9 cellular contexts compared by ENCODE assay signal in the genomic region with DNA sequence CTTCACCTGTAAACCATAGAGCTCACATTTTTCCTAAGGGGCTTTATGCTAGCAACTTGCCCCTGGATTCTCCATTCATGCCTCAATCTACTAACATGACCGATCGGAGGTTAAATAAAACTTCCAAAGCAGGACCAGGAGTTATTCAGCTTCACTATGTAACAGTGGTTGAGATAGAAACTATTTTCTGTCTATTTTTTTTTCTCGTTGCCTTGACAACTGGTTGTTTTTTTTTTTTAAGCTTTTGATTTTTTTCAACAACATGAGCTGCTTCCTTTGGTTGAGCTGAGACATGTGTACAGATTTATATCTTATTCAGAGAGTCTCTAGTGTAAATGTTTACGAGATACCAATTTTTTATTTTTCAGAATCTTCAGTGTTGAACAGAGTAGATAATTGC.
A peak's percentile ranks its signal among the peaks of the same experiment; 100 is the strongest.
DNase-seq lines count a peak whose midpoint lies in the region; ATAC-seq and TF ChIP-seq lines count a peak whose summit lies in the region.
"Had no signal": no experiment of that assay in that cellular context is flagged by ENCODE, and none has a peak within 500 bp of the region (broad histone marks: within the 10 kb centered on the region; RNA-seq: fewer than 3 reads in every experiment).

No MANE protein-coding gene starts in this region.

- H3K4me1 ChIP-seq in right atrium auricular region, result peaks cover 0 to 41% of the 10 kb centered on the region in 2 donors
- peaks cover 3 to 4% of the 10 kb centered on the region in 2 donors for H3K4me1 ChIP-seq in aorta (ENCODE audit: control insufficient read depth in 1 of 2, insufficient read depth in 2 of 2, low read length in 2 of 2)

- H3K27me3 ChIP-seq in right atrium auricular region, result no peaks in the 10 kb centered on the region
- H3K27me3 ChIP-seq in aorta (ENCODE audit: control insufficient read depth in 1 of 2, insufficient read depth in 2 of 2, low read length in 1 of 2), result no peaks in the 10 kb centered on the region
- H3K27me3 ChIP-seq: upper lobe of left lung had no signal

- TF ChIP-seq CTCF in right atrium auricular region (IDR thresholded peaks at IDR 0.05) (no peak), nephron progenitor cell (IDR thresholded peaks at IDR 0.05) (no peak)

- peaks cover 45% of the 10 kb centered on the region for H3K4me1 Mint-ChIP-seq in nephron progenitor cell

- no peak for DNase-seq in right atrium auricular region (ENCODE audit: low spot score)
- DNase-seq in Right ventricle myocardium inferior (ENCODE audit: missing footprints), result no peak
- DNase-seq in astrocyte of the hippocampus (ENCODE audit: low read depth, low spot score), result peak; percentile 50
- DNase-seq in inferior parietal cortex (ENCODE audit: extremely low spot score), result peak; percentile 54
- no peak for DNase-seq in aorta
- DNase-seq in nephron progenitor cell, result no peak
- DNase-seq: upper lobe of left lung had no signal

- H3K27ac ChIP-seq in right atrium auricular region (peak overlapping the region; percentile 75 to 87), aorta (ENCODE audit: low read depth in 1 of 2, low read length in 2 of 2) (no peak overlapping the region)

- H3K27ac Mint-ChIP-seq in nephron progenitor cell, result no peak overlapping the region

- no peaks in the 10 kb centered on the region for H3K27me3 Mint-ChIP-seq in nephron progenitor cell (ENCODE audit: low read depth, poor library complexity)

- H3K4me3 Mint-ChIP-seq in nephron progenitor cell, result no peak overlapping the region

- no peak overlapping the region for H3K4me3 ChIP-seq in right atrium auricular region
- H3K4me3 ChIP-seq in aorta (ENCODE audit: low read length in 2 of 2), result no peak overlapping the region
- H3K4me3 ChIP-seq: upper lobe of left lung had no signal

- no peaks in the 10 kb centered on the region for H3K36me3 ChIP-seq in right atrium auricular region
- no peaks in the 10 kb centered on the region for H3K36me3 ChIP-seq in aorta (ENCODE audit: control insufficient read depth in 1 of 2, insufficient read depth in 2 of 2, low read length in 1 of 2)
- H3K36me3 ChIP-seq: upper lobe of left lung had no signal

- H3K36me3 Mint-ChIP-seq in nephron progenitor cell (ENCODE audit: low read depth), result peaks cover 5% of the 10 kb centered on the region

- intact Hi-C loops in Right ventricle myocardium inferior (cut with DNase I), result loop anchor here (2.0 kb wide), 1 partner anchor 51 kb away; no protein-coding TSS in a partner anchor
- intact Hi-C loops in aorta (cut with DNase I), result no loop called here

- ATAC-seq in Right ventricle myocardium inferior, result no peak
- peak; percentile 29 for ATAC-seq in aorta (ENCODE audit: low FRiP score)
- ATAC-seq in HG02840 (IDR thresholded peaks at IDR 0.05; ENCODE audit: low FRiP score, unreplicated experiment), result no peak
- no peak for ATAC-seq in GM18867 (IDR thresholded peaks at IDR 0.05; ENCODE audit: unreplicated experiment)

- 40 to 49% methylated on average over 4 of the region's 4 CpGs for WGBS in aorta, 2 donors

- H3K9me3 ChIP-seq in right atrium auricular region, result no peaks in the 10 kb centered on the region
- H3K9me3 ChIP-seq in aorta (ENCODE audit: control insufficient read depth, low read length), result no peaks in the 10 kb centered on the region
- H3K9me3 ChIP-seq: upper lobe of left lung had no signal

- no peaks in the 10 kb centered on the region for H3K9me3 Mint-ChIP-seq in nephron progenitor cell

Comparison
In these comparisons a context has a peak if more than half of its experiments do, and no peak if none do; other contexts are left out.
1. DNase-seq: peak in astrocyte of the hippocampus (single experiment) and inferior parietal cortex (single experiment); none in right atrium auricular region (single experiment), Right ventricle myocardium inferior (single experiment), aorta (0 of 2) and nephron progenitor cell (single experiment).
2. H3K27ac ChIP-seq: peak in right atrium auricular region (2 of 2); none in aorta (0 of 2).